ENCODE assay signal across 1 cellular context in genomic region chr17:6502871-6503509, GRCh38.
TF ChIP-seq lines count a peak whose summit lies in the region.

No MANE protein-coding gene starts in this region.

TF ChIP-seq in H1, 55 proteins besides CTCF, POLR2A, EP300 and RAD21:
- TF ChIP-seq MAFK (IDR thresholded peaks at IDR 0.05; ENCODE audit: low read depth, low read length) (no peak), BACH1 (IDR thresholded peaks at IDR 0.05; ENCODE audit: low read length) (no peak), RFX5 (IDR thresholded peaks at IDR 0.05; ENCODE audit: borderline replicate concordance, low read depth, low read length) (no peak)
- TF ChIP-seq, protein P1, sequence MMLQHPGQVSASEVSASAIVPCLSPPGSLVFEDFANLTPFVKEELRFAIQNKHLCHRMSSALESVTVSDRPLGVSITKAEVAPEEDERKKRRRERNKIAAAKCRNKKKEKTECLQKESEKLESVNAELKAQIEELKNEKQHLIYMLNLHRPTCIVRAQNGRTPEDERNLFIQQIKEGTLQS (IDR thresholded peaks at IDR 0.05; ENCODE audit: insufficient read depth, low read depth, low read length): no peak
